Comparison of ENCODE assay signal across 16 cellular contexts in the genomic region with DNA sequence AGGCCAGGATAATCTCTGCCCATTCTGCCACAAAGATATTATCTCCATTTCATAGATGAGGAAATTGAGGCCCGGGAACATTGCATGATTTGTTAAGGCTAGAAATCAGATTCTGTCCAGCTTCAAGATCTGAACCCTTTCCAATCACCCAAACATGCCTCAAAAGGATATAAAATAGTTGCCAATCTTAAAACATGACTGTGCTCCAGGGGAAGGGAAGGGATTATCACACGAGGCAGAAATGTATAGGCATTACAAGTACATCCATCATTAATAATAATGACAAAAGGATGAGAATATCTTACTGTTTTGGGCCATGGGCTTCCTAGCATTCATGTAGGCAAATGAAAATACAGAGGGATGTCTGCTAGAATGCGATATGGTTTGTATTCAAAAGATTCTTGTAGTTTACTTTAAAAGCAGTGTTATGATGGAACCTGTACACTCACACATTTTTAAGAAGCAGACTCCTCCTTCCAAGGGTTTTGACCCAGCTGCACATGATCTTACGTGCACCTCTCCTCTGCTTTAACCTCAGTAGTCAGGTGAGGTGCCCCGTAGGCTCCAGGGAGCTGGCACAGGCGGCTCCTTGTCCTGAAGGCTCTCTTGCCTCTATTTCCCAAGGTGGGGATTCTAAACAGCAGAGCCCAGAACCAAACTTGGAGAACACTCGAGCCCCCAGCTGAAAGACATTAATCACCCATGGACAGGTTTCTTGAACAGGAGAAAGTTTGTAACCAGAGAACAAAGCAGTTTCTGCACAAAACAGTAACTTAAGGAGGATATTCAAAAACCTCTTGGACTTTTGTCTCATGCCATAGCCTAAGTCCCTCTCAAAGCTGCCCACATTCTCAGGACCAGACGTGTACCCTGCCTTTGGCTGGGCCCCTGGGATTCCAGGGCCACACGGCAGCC. TPM values are rescaled to one million over a fixed set of nuclear protein-coding genes. Genes with fewer than 3 reads are reported as not detected.
A peak's percentile ranks its signal among the peaks of the same experiment; 100 is the strongest.
DNase-seq lines count a peak whose midpoint lies in the region; ATAC-seq, FAIRE-seq and TF ChIP-seq lines count a peak whose summit lies in the region.
"Had no signal": no experiment of that assay in that cellular context is flagged by ENCODE, and none has a peak within 500 bp of the region (broad histone marks: within the 10 kb centered on the region; RNA-seq: fewer than 3 reads in every experiment).

No MANE protein-coding gene starts in this region.

- POLR2A ChIA-PET in AG04450 (lab: Yijun Ruan, JAX) = interaction anchor here (4.1 kb wide), 1 partner anchor 36 kb away, joined by 14 read pairs; a partner anchor contains a TSS

- TF ChIP-seq POLR2A in Peyer's patch (IDR thresholded peaks at IDR 0.05) = no peak

- H3K27me3 Mint-ChIP-seq in activated naive CD8-positive, alpha-beta T cell treated with anti-CD3 and anti-CD28 coated beads for 36 hours = peaks cover 3% of the 10 kb centered on the region

- TF ChIP-seq CTCF in AG04450 (IDR thresholded peaks at IDR 0.05; ENCODE audit: low read depth, low read length) (no peak), Peyer's patch (IDR thresholded peaks at IDR 0.05) (no peak), foreskin fibroblast (IDR thresholded peaks at IDR 0.05; ENCODE audit: low read depth, low read length) (no peak), pancreas (IDR thresholded peaks at IDR 0.05) (no peak)

- H3K9me3 Mint-ChIP-seq in activated naive CD8-positive, alpha-beta T cell treated with anti-CD3 and anti-CD28 coated beads for 36 hours = no peaks in the 10 kb centered on the region
- H3K9me3 Mint-ChIP-seq: activated T-cell treated with anti-CD3 and anti-CD28 coated beads, Interleukin-2, amount 50 U/mL, for 72 hours; T-cell had no signal

- FAIRE-seq in pancreas (lab: Jason Lieb, UNC) = no peak
- FAIRE-seq: D721Med, islet of Langerhans had no signal

- peaks cover 3% of the 10 kb centered on the region; the same call in 1 of the 2 replicates for H3K9me3 ChIP-seq in AG04450 (ENCODE audit: control insufficient read depth, insufficient read depth, low read length)
- H3K9me3 ChIP-seq in Peyer's patch = no peaks in the 10 kb centered on the region
- no peaks in the 10 kb centered on the region for H3K9me3 ChIP-seq in pancreas
- H3K9me3 ChIP-seq: thyroid gland had no signal

- H3K4me1 ChIP-seq in Peyer's patch = peaks cover 0 to 7% (median 0%) of the 10 kb centered on the region in 4 donors
- H3K4me1 ChIP-seq in rectal smooth muscle tissue (ENCODE audit: control insufficient read depth, insufficient read depth, low read length) = peaks cover 77% of the 10 kb centered on the region
- peaks cover 4 to 11% (median 7%) of the 10 kb centered on the region in 3 donors for H3K4me1 ChIP-seq in pancreas

- no peaks in the 10 kb centered on the region for H3K36me3 ChIP-seq in Peyer's patch
- H3K36me3 ChIP-seq in rectal smooth muscle tissue (ENCODE audit: control insufficient read depth, insufficient read depth, low read length) = no peaks in the 10 kb centered on the region
- H3K36me3 ChIP-seq in pancreas = no peaks in the 10 kb centered on the region
- H3K36me3 ChIP-seq: thyroid gland had no signal

- DNase-seq in AG04450 (ENCODE audit: low read depth, low spot score) (no peak), Peyer's patch (no peak), foreskin fibroblast (no peak), DMS153 treated with DMSO at 0.1 percent for 48 hours (lab: John Stamatoyannopoulos, UW; ENCODE audit: unreplicated experiment) (no peak), pancreas (no peak)
- no peak for DNase-seq in activated naive CD8-positive, alpha-beta T cell treated with anti-CD3 and anti-CD28 coated beads for 36 hours
- DNase-seq: activated CD4-positive, alpha-beta T cell treated with anti-CD3 and anti-CD28 coated beads for 48 hours; activated T-cell treated with anti-CD3 and anti-CD28 coated beads, Interleukin-2, amount 50 U/mL, for 72 hours; NCI-H1092 treated with DMSO at 0.1 percent for 48 hours; stimulated activated CD4-positive, alpha-beta T cell treated with anti-CD3 and anti-CD28 coated beads, Interleukin-12 subunit alpha, Interleukin-12 subunit beta, amount 100 ng/mL, for 4 hours; T-cell; thyroid gland had no signal

- no peaks in the 10 kb centered on the region for H3K36me3 Mint-ChIP-seq in activated naive CD8-positive, alpha-beta T cell treated with anti-CD3 and anti-CD28 coated beads for 36 hours
- H3K36me3 Mint-ChIP-seq: T-cell had no signal

- WGBS in pancreas, 2 donors = 53 to 58% methylated on average over 9 of the region's 9 CpGs

- no peaks in the 10 kb centered on the region for H3K4me1 Mint-ChIP-seq in activated naive CD8-positive, alpha-beta T cell treated with anti-CD3 and anti-CD28 coated beads for 36 hours
- H3K4me1 Mint-ChIP-seq: T-cell had no signal

- no peak overlapping the region for H3K9ac ChIP-seq in rectal smooth muscle tissue (ENCODE audit: low read length)

- peak overlapping the region; percentile 79 for H3K27ac ChIP-seq in AG04450 (ENCODE audit: low read depth, low read length)
- H3K27ac ChIP-seq in Peyer's patch = peak overlapping the region; percentile 22 to 85 (median 46)
- peak overlapping the region; percentile 98 for H3K27ac ChIP-seq in rectal smooth muscle tissue (ENCODE audit: low read depth, low read length)
- no peak overlapping the region for H3K27ac ChIP-seq in pancreas
- H3K27ac ChIP-seq: thyroid gland had no signal

- H3K4me3 Mint-ChIP-seq in activated naive CD8-positive, alpha-beta T cell treated with anti-CD3 and anti-CD28 coated beads for 36 hours = no peak overlapping the region
- H3K4me3 Mint-ChIP-seq: activated T-cell treated with anti-CD3 and anti-CD28 coated beads, Interleukin-2, amount 50 U/mL, for 72 hours; T-cell had no signal

- intact Hi-C loops in pancreas (cut with DNase I) = no loop called here

- H3K4me3 ChIP-seq in AG04450 (ENCODE audit: low read depth, low read length) = no peak overlapping the region
- H3K4me3 ChIP-seq in Peyer's patch = no peak overlapping the region
- peak overlapping the region; percentile 26 to 39 for H3K4me3 ChIP-seq in foreskin fibroblast (ENCODE audit: low read depth in 1 of 2, low read length in 2 of 2)
- no peak overlapping the region for H3K4me3 ChIP-seq in rectal smooth muscle tissue (ENCODE audit: low read length)
- no peak overlapping the region for H3K4me3 ChIP-seq in pancreas
- H3K4me3 ChIP-seq: thyroid gland had no signal

- ATAC-seq in HG02588 (IDR thresholded peaks at IDR 0.05; ENCODE audit: unreplicated experiment) = no peak
- ATAC-seq in pancreas = no peak
- ATAC-seq: activated T-cell treated with anti-CD3 and anti-CD28 coated beads, Interleukin-2, amount 50 U/mL, for 72 hours; T-cell had no signal

- CTCF ChIA-PET in AG04450 (lab: Charles Lee) = interaction anchor here (0.6 to 3.8 kb wide), 8 partner anchors 22 to 771 kb away, joined by 3 to 25 read pairs (median 3); no protein-coding TSS in a partner anchor

- H3K27ac Mint-ChIP-seq in activated naive CD8-positive, alpha-beta T cell treated with anti-CD3 and anti-CD28 coated beads for 36 hours = no peak overlapping the region
- H3K27ac Mint-ChIP-seq: activated T-cell treated with anti-CD3 and anti-CD28 coated beads, Interleukin-2, amount 50 U/mL, for 72 hours; T-cell had no signal

- no peaks in the 10 kb centered on the region for H3K27me3 ChIP-seq in AG04450 (ENCODE audit: control insufficient read depth, insufficient read depth, low read length)
- H3K27me3 ChIP-seq in Peyer's patch = no peaks in the 10 kb centered on the region
- no peaks in the 10 kb centered on the region for H3K27me3 ChIP-seq in rectal smooth muscle tissue (ENCODE audit: control insufficient read depth, insufficient read depth, low read length)
- no peaks in the 10 kb centered on the region for H3K27me3 ChIP-seq in pancreas
- H3K27me3 ChIP-seq: thyroid gland had no signal

RNA-seq across cellular contexts. Expression of a gene that starts 36.0 kb away (rescaled TPM):
- polyA plus RNA-seq in AG04450 (2011; rRNA removed) = 134 and 142 TPM in 2 replicates
- polyA minus RNA-seq in AG04450 (2011; rRNA and poly(A)+ RNA removed) = 127 and 138 TPM in 2 replicates
- 10 to 100 TPM; 13.7 to 35.5 (median 26.2) TPM for total RNA-seq in Peyer's patch
- under 1 TPM in 1 of 2 experiments, not detected in 1; 0.04 TPM for total RNA-seq in activated naive CD8-positive, alpha-beta T cell treated with anti-CD3 and anti-CD28 coated beads for 36 hours
- total RNA-seq in pancreas = 10 to 100 TPM; 37.5 to 61.9 (median 47.6) TPM
- 10 to 100 TPM; 12.4 to 13.5 TPM for polyA plus RNA-seq in pancreas
- total RNA-seq: activated T-cell treated with anti-CD3 and anti-CD28 coated beads, Interleukin-2, amount 50 U/mL, for 72 hours had no signal

Comparison
In these comparisons a context has a peak if more than half of its experiments do, and no peak if none do; other contexts are left out.
1. H3K27ac ChIP-seq: peak in AG04450 (single experiment), Peyer's patch (4 of 4) and rectal smooth muscle tissue (single experiment); none in pancreas (0 of 4).
2. H3K4me3 ChIP-seq: peak in foreskin fibroblast (2 of 2); none in AG04450 (single experiment), Peyer's patch (0 of 4), rectal smooth muscle tissue (single experiment) and pancreas (0 of 4).
3. RNA of a gene that starts 36.0 kb away (total RNA-seq): 37.5 to 61.9 TPM in pancreas and 13.7 to 35.5 TPM in Peyer's patch; 0.04 TPM in activated naive CD8-positive, alpha-beta T cell treated with anti-CD3 and anti-CD28 coated beads for 36 hours; every median in the first group is over 10 times any median in the second.